Comparison of ENCODE assay signal across 2 cellular contexts in the genomic region with DNA sequence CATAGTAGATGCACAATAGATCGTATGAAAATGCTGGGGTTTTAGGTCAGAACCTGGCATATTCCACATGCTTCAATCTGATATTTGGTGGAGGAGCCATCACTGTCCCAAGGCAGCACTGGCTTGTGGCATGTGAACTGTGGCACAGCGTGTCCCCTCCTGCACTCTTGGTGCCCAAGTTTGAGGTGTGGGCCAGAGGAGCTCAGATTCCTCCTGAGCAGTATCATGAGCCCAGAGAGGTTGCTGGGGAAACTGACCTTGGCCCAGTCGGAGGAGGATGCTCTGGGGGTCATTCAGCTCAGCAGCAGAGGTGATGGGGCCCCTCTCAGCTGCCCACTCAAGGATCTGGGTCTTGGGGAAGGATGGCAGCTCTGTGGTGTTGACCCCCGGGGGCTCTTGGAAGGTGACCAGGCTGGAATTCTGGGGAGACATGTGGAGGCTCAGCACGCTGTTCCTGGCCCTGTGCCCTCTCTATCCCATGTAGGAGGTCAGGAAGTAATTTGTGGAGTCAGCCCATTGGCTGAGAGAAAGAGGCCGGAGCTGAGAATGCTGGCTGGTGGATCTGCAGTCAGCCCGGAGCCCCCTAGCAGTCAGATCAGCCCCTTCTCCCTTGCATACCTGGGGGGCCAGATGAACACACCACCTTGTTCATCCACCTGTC.
TF ChIP-seq lines count a peak whose summit lies in the region.

No MANE protein-coding gene starts in this region.

TF ChIP-seq in IMR-90, 13 proteins besides CTCF, POLR2A, EP300 and RAD21:
- no peak for TF ChIP-seq MAFK (IDR thresholded peaks at IDR 0.05; ENCODE audit: low read depth, low read length)
- no peak for TF ChIP-seq RFX5 (IDR thresholded peaks at IDR 0.05; ENCODE audit: low read depth, low read length)
- TF ChIP-seq CHD1 (IDR thresholded peaks at IDR 0.05; ENCODE audit: low read depth, low read length) = no peak
- no peak for TF ChIP-seq MXI1 (IDR thresholded peaks at IDR 0.05; ENCODE audit: borderline replicate concordance, low read depth, low read length)
- TF ChIP-seq NFE2L2 (IDR thresholded peaks at IDR 0.05; ENCODE audit: low read depth, low read length) = no peak
- TF ChIP-seq ELK1 (IDR thresholded peaks at IDR 0.05; ENCODE audit: borderline replicate concordance, low read depth, low read length) = no peak
- no peak for TF ChIP-seq BHLHE40 (IDR thresholded peaks at IDR 0.05; ENCODE audit: low read depth, low read length)
- TF ChIP-seq SMC3 (IDR thresholded peaks at IDR 0.05; ENCODE audit: low read depth, low read length) = no peak
- TF ChIP-seq, protein P1, sequence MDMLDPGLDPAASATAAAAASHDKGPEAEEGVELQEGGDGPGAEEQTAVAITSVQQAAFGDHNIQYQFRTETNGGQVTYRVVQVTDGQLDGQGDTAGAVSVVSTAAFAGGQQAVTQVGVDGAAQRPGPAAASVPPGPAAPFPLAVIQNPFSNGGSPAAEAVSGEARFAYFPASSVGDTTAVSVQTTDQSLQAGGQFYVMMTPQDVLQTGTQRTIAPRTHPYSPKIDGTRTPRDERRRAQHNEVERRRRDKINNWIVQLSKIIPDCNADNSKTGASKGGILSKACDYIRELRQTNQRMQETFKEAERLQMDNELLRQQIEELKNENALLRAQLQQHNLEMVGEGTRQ (IDR thresholded peaks at IDR 0.05; ENCODE audit: low read depth, low read length) = no peak
- TF ChIP-seq FOS (IDR thresholded peaks at IDR 0.05; ENCODE audit: low read depth, low read length) = no peak
- TF ChIP-seq RCOR1 (IDR thresholded peaks at IDR 0.05; ENCODE audit: insufficient replicate concordance, low read length) = no peak
- no peak for TF ChIP-seq CEBPB (IDR thresholded peaks at IDR 0.05; ENCODE audit: low read depth, low read length)
- TF ChIP-seq MAZ (IDR thresholded peaks at IDR 0.05; ENCODE audit: borderline replicate concordance, low read depth, low read length) = no peak

TF ChIP-seq in H1, 55 proteins besides CTCF, POLR2A, EP300 and RAD21:
- TF ChIP-seq TEAD4 (IDR thresholded peaks at IDR 0.05; ENCODE audit: low read depth, low read length) = no peak
- TF ChIP-seq KDM5A (IDR thresholded peaks at IDR 0.05; ENCODE audit: low read length) = no peak
- no peak for TF ChIP-seq KDM1A (IDR thresholded peaks at IDR 0.05; ENCODE audit: borderline replicate concordance, low read length)
- TF ChIP-seq CTBP2 (IDR thresholded peaks at IDR 0.05; ENCODE audit: borderline replicate concordance, insufficient read depth, insufficient read length, low read length) = no peak
- TF ChIP-seq BRCA1 (IDR thresholded peaks at IDR 0.05; ENCODE audit: low read depth, low read length) = no peak
- no peak for TF ChIP-seq TCF12 (IDR thresholded peaks at IDR 0.05; ENCODE audit: low read depth, low read length)
- no peak for TF ChIP-seq SP1 (IDR thresholded peaks at IDR 0.05; ENCODE audit: low read depth, low read length)
- TF ChIP-seq, protein P2, sequence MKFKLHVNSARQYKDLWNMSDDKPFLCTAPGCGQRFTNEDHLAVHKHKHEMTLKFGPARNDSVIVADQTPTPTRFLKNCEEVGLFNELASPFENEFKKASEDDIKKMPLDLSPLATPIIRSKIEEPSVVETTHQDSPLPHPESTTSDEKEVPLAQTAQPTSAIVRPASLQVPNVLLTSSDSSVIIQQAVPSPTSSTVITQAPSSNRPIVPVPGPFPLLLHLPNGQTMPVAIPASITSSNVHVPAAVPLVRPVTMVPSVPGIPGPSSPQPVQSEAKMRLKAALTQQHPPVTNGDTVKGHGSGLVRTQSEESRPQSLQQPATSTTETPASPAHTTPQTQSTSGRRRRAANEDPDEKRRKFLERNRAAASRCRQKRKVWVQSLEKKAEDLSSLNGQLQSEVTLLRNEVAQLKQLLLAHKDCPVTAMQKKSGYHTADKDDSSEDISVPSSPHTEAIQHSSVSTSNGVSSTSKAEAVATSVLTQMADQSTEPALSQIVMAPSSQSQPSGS (IDR thresholded peaks at IDR 0.05; ENCODE audit: low read length) = no peak
- TF ChIP-seq EZH2 (IDR thresholded peaks at IDR 0.05; ENCODE audit: low read depth, low read length, severe bottlenecking) = no peak
- no peak for TF ChIP-seq RBBP5 (IDR thresholded peaks at IDR 0.05; ENCODE audit: borderline replicate concordance, low read depth, low read length)
- TF ChIP-seq JUN (IDR thresholded peaks at IDR 0.05; ENCODE audit: low read depth, low read length) = no peak
- TF ChIP-seq HDAC6 (IDR thresholded peaks at IDR 0.05; ENCODE audit: low read depth, low read length) = no peak
- no peak for TF ChIP-seq POU5F1 (IDR thresholded peaks at IDR 0.05; ENCODE audit: low read depth, low read length)
- TF ChIP-seq ZNF274 (IDR thresholded peaks at IDR 0.05; ENCODE audit: borderline replicate concordance, extremely low read depth, low read length) = no peak
